ENCODE assay signal across 8 cellular contexts in the genomic region with DNA sequence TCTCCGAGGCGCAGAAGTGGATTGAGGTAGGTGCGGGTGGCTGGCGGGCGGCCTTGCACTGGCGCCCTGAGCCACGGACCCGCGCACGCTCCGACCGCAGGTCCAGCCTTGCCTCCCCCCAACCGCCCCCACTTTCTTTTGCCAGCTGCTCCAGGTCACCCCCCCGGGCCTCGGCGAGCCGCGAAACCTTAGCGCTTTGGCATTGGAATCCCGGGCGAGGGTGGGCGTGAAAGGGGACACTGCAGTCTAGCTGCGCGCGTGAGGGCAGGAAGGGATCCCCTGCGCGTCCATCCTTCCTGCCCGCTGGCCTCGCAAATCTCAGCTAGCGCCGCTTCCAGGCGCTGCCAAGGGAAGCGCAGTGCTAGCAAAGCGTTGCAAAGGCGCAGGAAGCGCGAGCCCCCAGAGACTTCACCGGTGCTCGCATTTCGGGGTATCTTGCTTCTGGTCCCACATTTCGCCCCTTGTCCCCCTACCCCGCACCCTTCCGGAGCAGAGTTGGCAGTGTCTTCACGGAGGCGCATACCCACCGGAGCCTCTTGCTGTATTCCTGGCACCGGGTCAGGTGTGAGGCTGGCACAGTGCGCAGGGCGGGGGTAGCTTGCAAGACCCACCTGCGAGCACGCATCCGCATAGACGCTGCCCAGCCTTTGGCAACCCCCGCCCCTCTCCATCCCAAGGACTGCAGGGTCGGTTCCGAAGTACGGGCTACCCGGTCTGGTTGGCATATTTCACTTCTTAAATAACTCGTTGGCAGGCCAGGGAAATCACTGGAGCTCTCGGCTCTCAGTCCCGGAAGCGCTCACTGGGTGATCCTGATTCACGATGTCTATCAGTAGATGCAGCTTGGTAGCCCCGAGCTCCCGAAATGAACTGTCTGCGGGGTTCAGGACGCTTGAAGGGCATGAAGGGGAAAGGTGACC.
DNase-seq lines count a peak whose midpoint lies in the region; ATAC-seq and TF ChIP-seq lines count a peak whose summit lies in the region.

No MANE protein-coding gene starts in this region.

- no peaks in the 10 kb centered on the region for H3K36me3 ChIP-seq in GM06990 (ENCODE audit: control insufficient read depth, insufficient read depth, low read length)
- H3K36me3 ChIP-seq in lung (ENCODE audit: control insufficient read depth in 2 of 2, insufficient read depth in 2 of 2, low read length in 2 of 2), result peaks cover 0 to 3% of the 10 kb centered on the region in 2 donors
- H3K36me3 ChIP-seq in tibial nerve, result no peaks in the 10 kb centered on the region

- TF ChIP-seq POLR2A in tibial nerve (IDR thresholded peaks at IDR 0.05), result no peak

- H3K4me1 ChIP-seq in lung (ENCODE audit: control insufficient read depth in 2 of 2, insufficient read depth in 2 of 2, low read length in 2 of 2) (peaks cover 9 to 10% of the 10 kb centered on the region in 2 donors), tibial nerve (peaks cover 0 to 57% (median 5%) of the 10 kb centered on the region in 4 donors)

- no peak for TF ChIP-seq CTCF in GM06990 (IDR thresholded peaks at IDR 0.05; ENCODE audit: insufficient read depth, low read length, poor library complexity, severe bottlenecking)
- no peak for TF ChIP-seq CTCF in lung (IDR thresholded peaks at IDR 0.05; ENCODE audit: control extremely low read depth, extremely low read depth)
- TF ChIP-seq CTCF in tibial nerve (IDR thresholded peaks at IDR 0.05), result no peak

- 0 to 1% methylated on average over 66 to 67 of the region's 67 CpGs for WGBS in lung, 2 donors
- 1 to 2% methylated on average over 48 to 49 of the region's 67 CpGs for WGBS in tibial nerve, 2 donors

- ATAC-seq in lung (ENCODE audit: insufficient read depth, low FRiP score) (peak; percentile 15), HG03571 (IDR thresholded peaks at IDR 0.05; ENCODE audit: unreplicated experiment) (no peak)

- DNase-seq in GM06990 (ENCODE audit: extremely low read depth, insufficient read length) (peak; percentile 9), NCI-H2196 treated with DMSO at 0.1 percent for 48 hours (lab: John Stamatoyannopoulos, UW; ENCODE audit: unreplicated experiment) (peak; percentile 58), ecto neural progenitor cell (ENCODE audit: low spot score) (peak; percentile 55), lung (ENCODE audit: low spot score) (peak; percentile 50), tibial nerve (ENCODE audit: low spot score in 2 of 2) (no peak), NCI-H526 treated with DMSO at 0.1 percent for 48 hours (lab: John Stamatoyannopoulos, UW) (no peak)
- no peak for DNase-seq in stimulated activated CD4-positive, alpha-beta T cell treated with anti-CD3 and anti-CD28 coated beads, Interleukin-1b, Interleukin-23, amount 100 ng/mL, for 48 hours

- H3K4me3 ChIP-seq in GM06990 (replicated peaks; ENCODE audit: low read depth, low read length) (peak overlapping the region; percentile 20; the same call in 1 of the 2 replicates), lung (peak overlapping the region; percentile 85), tibial nerve (peak overlapping the region; percentile 55 to 88 (median 74))

- H3K27me3 ChIP-seq in GM06990 (replicated peaks; ENCODE audit: control insufficient read depth, insufficient read depth, low read length) (peaks cover 3% of the 10 kb centered on the region), lung (ENCODE audit: control insufficient read depth, insufficient read depth) (no peaks in the 10 kb centered on the region), tibial nerve (peaks cover 0 to 3% of the 10 kb centered on the region in 2 donors)

- H3K9me3 ChIP-seq in lung (ENCODE audit: control insufficient read depth in 2 of 2, insufficient read depth in 1 of 2, low read length in 1 of 2) (no peaks in the 10 kb centered on the region), tibial nerve (no peaks in the 10 kb centered on the region)

- no peak for TF ChIP-seq EP300 in tibial nerve (IDR thresholded peaks at IDR 0.05)

- H3K27ac ChIP-seq in lung (ENCODE audit: low read depth in 1 of 2, low read length in 1 of 2), result peak overlapping the region; percentile 90 to 92
- peak overlapping the region; percentile 46 to 85 (median 71) for H3K27ac ChIP-seq in tibial nerve

Comparison
In these comparisons a context has a peak if more than half of its experiments do, and no peak if none do; other contexts are left out.
1. DNase-seq: peak in GM06990 (single experiment), NCI-H2196 treated with DMSO at 0.1 percent for 48 hours (single experiment), ecto neural progenitor cell (single experiment) and lung (single experiment); none in tibial nerve (0 of 2), stimulated activated CD4-positive, alpha-beta T cell treated with anti-CD3 and anti-CD28 coated beads, Interleukin-1b, Interleukin-23, amount 100 ng/mL, for 48 hours (single experiment) and NCI-H526 treated with DMSO at 0.1 percent for 48 hours (single experiment).
2. H3K4me3 ChIP-seq: peak in every context shown above with its lines; median percentile 85 in lung; 74 in tibial nerve; 20 in GM06990.